ENCODE assay signal across 34 cellular contexts in genomic region chr14:39621678-39622077, GRCh38.
"Had no signal": no experiment of that assay in that cellular context is flagged by ENCODE, and none has a peak within 500 bp of the region (broad histone marks: within the 10 kb centered on the region; RNA-seq: fewer than 3 reads in every experiment).

No MANE protein-coding gene starts in this region.

- H3K4me3 ChIP-seq: MG63 had no signal

- H3K9ac ChIP-seq: KMS-11 had no signal

- H3K36me3 ChIP-seq: MG63 had no signal

- H3K27me3 ChIP-seq: MG63 had no signal

- H3K4me2 ChIP-seq: KMS-11 had no signal

- H3K9me3 ChIP-seq: MG63 had no signal

- DNase-seq: Karpas-422, Kasumi-1, KG1, MG63, MM.1S, MV-4-11, NCI-H1048, NCI-H1092, NCI-H1092 treated with DMSO at 0.1 percent for 48 hours, NCI-H1105, NCI-H1105 treated with DMSO at 0.1 percent for 48 hours, NCI-H1417, NCI-H1417 treated with DMSO at 0.1 percent for 48 hours, NCI-H1436, NCI-H1436 treated with DMSO at 0.1 percent for 48 hours, NCI-H146, NCI-H1694, NCI-H1694 treated with DMSO at 0.1 percent for 48 hours, NCI-H187, NCI-H187 treated with DMSO at 0.1 percent for 48 hours, NCI-H1930, NCI-H2029, NCI-H2029 treated with DMSO at 0.1 percent for 48 hours, NCI-H2081, NCI-H2081 treated with DMSO at 0.1 percent for 48 hours, NCI-H2107, NCI-H2171, NCI-H2171 treated with DMSO at 0.1 percent for 48 hours, NCI-H2227 treated with DMSO at 0.1 percent for 48 hours, NCI-H226, NCI-H345, NCI-H446, NCI-H446 treated with DMSO at 0.1 percent for 48 hours had no signal

- H3K27ac ChIP-seq: KMS-11 had no signal
